ENCODE assay signal across 7 cellular contexts in the genomic region with DNA sequence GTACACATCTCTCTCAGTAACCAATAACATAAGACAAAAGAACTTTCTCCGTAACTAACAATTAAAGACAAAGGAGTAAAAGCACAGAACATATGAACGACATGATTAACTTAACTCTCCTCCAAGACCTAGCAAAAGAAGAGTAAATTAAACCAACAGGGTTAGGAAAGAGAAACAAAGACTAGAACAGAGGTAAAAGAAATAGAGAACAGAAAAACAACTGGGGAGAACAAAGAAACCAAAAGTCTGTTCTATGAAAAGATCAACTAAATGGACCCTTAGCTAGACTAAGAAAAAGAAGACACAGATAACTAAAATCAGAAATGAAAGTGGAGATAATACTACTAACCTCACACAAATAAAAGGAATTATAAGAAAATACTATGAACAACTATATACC.
DNase-seq lines count a peak whose midpoint lies in the region; ATAC-seq, FAIRE-seq and TF ChIP-seq lines count a peak whose summit lies in the region.
"Not testable (repeated sequence)": the region's sequence is repeated elsewhere in the genome, so short reads cannot be mapped to it uniquely, and the experiment has no call there.

No MANE protein-coding gene starts in this region.

- TF ChIP-seq CTCF in GM23338 (conservative IDR thresholded peaks at IDR 0.05; ENCODE audit: low read depth in 2 of 2); endodermal cell (conservative IDR thresholded peaks at IDR 0.05): not testable (repeated sequence)

- H3K27ac ChIP-seq in GM23338 (ENCODE audit: low read depth); endodermal cell (ENCODE audit: low read depth, low read length): not testable (repeated sequence)

- H3K4me1 ChIP-seq in GM23338 (ENCODE audit: insufficient read depth): peaks cover 26% of the 10 kb centered on the region
- not testable (repeated sequence) for H3K4me1 ChIP-seq in endodermal cell (ENCODE audit: control insufficient read depth, insufficient read depth, low read length)

- H3K9me2 ChIP-seq in GM23338 (ENCODE audit: insufficient read depth): not testable (repeated sequence)

- H3K9me3 Mint-ChIP-seq in GM23338, endodermal cell: not testable (repeated sequence)

- not testable (repeated sequence) for H3F3A ChIP-seq in GM23338 (replicated peaks; ENCODE audit: low read depth)

- H2AFZ ChIP-seq in GM23338: not testable (repeated sequence)

- not testable (repeated sequence) for H3K9ac ChIP-seq in endodermal cell (ENCODE audit: extremely low read depth, low read length, poor library complexity, severe bottlenecking)

- 90% methylated on average over 2 of the region's 2 CpGs; no CpG with 5 or more reads in 1 of the 2 experiments for WGBS in endodermal cell (ENCODE audit: insufficient coverage in 1 of 2, insufficient read length in 1 of 2), 2 experiments

- peaks cover 13% of the 10 kb centered on the region for H3K4me1 Mint-ChIP-seq in GM23338
- H3K4me1 Mint-ChIP-seq in endodermal cell: not testable (repeated sequence)

- peak overlapping the region; percentile 73 for H3K27ac Mint-ChIP-seq in GM23338
- H3K27ac Mint-ChIP-seq in endodermal cell: peak overlapping the region; percentile 4

- not testable (repeated sequence) for H3K4me3 Mint-ChIP-seq in GM23338, endodermal cell

- ATAC-seq in GM18498 (IDR thresholded peaks at IDR 0.05; ENCODE audit: unreplicated experiment): peak; percentile 78
- peak; percentile 52 for ATAC-seq in GM21381 (IDR thresholded peaks at IDR 0.05; ENCODE audit: unreplicated experiment)
- not testable (repeated sequence) for ATAC-seq in GM23338
- ATAC-seq in HG02938 (IDR thresholded peaks at IDR 0.05; ENCODE audit: unreplicated experiment): peak; percentile 59

- H3K79me2 ChIP-seq in GM23338 (replicated peaks; ENCODE audit: insufficient read depth): not testable (repeated sequence)

- H3K36me3 Mint-ChIP-seq in GM23338 (ENCODE audit: low read depth); endodermal cell (ENCODE audit: low read depth): not testable (repeated sequence)

- H3K9me3 ChIP-seq in endodermal cell (ENCODE audit: control insufficient read depth, low read length): not testable (repeated sequence)

- FAIRE-seq in GM19239 (lab: Jason Lieb, UNC): peak; percentile 11

- DNase-seq in GM19239 (ENCODE audit: insufficient read length, low spot score); GM23338 (ENCODE audit: low spot score); endodermal cell: not testable (repeated sequence)
- peak; percentile 9 for DNase-seq in NCI-H69 (lab: John Stamatoyannopoulos, UW)

- not testable (repeated sequence) for H4K20me1 ChIP-seq in GM23338 (replicated peaks; ENCODE audit: insufficient read depth)

- H3K27me3 ChIP-seq in GM23338 (ENCODE audit: insufficient read depth); endodermal cell (ENCODE audit: control insufficient read depth, insufficient read depth, low read length, poor library complexity, severe bottlenecking): not testable (repeated sequence)

- H3K4me3 ChIP-seq in GM23338; endodermal cell (ENCODE audit: low read length): not testable (repeated sequence)

- not testable (repeated sequence) for H3K27me3 Mint-ChIP-seq in GM23338 (ENCODE audit: insufficient read depth, low read depth, poor library complexity); endodermal cell (ENCODE audit: insufficient read depth)

- H3K4me2 ChIP-seq in GM23338: not testable (repeated sequence)

- H3K36me3 ChIP-seq in GM23338 (ENCODE audit: insufficient read depth); endodermal cell (ENCODE audit: control insufficient read depth, insufficient read depth, low read length): not testable (repeated sequence)
